ENCODE assay signal across 8 cellular contexts in the genomic region with DNA sequence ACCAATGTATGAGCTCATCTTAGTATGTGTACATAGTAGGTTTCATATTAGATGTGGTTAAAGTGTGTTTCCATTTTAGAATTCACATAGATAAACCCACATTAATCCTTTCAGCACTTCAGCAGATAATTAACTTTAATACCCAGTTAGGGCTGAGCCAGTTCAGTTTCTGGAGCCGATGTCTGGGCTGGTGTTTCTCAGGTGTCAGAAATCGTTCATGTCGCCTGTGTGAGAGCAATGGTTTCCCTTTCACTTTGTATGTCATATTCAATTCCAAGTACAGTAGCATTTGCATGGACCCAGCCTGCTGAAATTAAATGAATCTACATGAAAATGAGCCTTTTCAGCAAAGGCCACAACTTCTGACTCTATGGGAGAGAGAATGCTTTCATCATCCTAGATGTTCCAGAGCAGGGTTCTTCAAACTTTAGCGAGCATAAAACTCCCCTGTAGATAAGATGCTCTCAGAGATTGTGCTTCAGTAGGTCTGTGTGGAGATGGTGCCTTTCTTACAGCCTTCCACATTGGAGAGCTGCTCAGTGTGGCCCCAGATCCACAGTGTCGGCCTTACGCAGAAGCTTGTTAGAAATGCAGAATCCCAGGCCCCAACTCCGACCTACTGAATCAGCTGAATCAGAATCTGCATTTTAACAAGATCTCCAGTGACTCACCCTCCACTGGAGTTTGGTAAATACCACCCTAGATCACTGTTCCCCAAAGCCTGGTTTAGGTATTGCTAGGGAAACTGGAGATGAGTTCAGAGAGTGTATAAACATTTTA. TPM values are rescaled to one million over a fixed set of nuclear protein-coding genes. Genes with fewer than 3 reads are reported as not detected.
A peak's percentile ranks its signal among the peaks of the same experiment; 100 is the strongest.
DNase-seq lines count a peak whose midpoint lies in the region; ATAC-seq and TF ChIP-seq lines count a peak whose summit lies in the region.

No MANE protein-coding gene starts in this region.

- H3K36me3 ChIP-seq in OCI-LY3 (replicated peaks; ENCODE audit: low read depth, low read length), result no peaks in the 10 kb centered on the region

- H3K4me1 ChIP-seq in right cardiac atrium (ENCODE audit: control insufficient read depth, insufficient read depth, low read length) (no peaks in the 10 kb centered on the region), OCI-LY3 (ENCODE audit: low read length) (no peaks in the 10 kb centered on the region)

- no peaks in the 10 kb centered on the region for H4K20me1 ChIP-seq in OCI-LY3 (ENCODE audit: insufficient read depth, low read length)

- peak overlapping the region; percentile 20 for H3K4me2 ChIP-seq in OCI-LY3 (ENCODE audit: low read length)

- 0 out of 2 replicates have a peak overlapping the region, but pooled peaks have one; percentile 14 for H2AFZ ChIP-seq in OCI-LY3 (ENCODE audit: low read depth, low read length)

- ATAC-seq in left ventricle myocardium superior (peak; percentile 54), right cardiac atrium (no peak), HG02678 (IDR thresholded peaks at IDR 0.05; ENCODE audit: unreplicated experiment) (peak; percentile 95), esophagus mucosa (no peak)

- H3K9ac ChIP-seq in OCI-LY3 (ENCODE audit: low read length), result no peak overlapping the region

- intact Hi-C loops in left ventricle myocardium superior (cut with micrococcal nuclease), result no loop called here
- intact Hi-C loops in right cardiac atrium (cut with DNase I), result no loop called here

- no peak for DNase-seq in left ventricle myocardium superior
- DNase-seq in right cardiac atrium, result no peak
- DNase-seq in kidney glomerular epithelial cell (lab: John Stamatoyannopoulos, UW), result no peak
- no peak for DNase-seq in activated gamma-delta T cell treated with Interleukin-2 at 50 U/mL for 16 hours
- DNase-seq in SHP77 treated with DMSO at 0.1 percent for 48 hours (lab: John Stamatoyannopoulos, UW), result no peak

- WGBS in right cardiac atrium, result 70% methylated on average over 7 of the region's 7 CpGs

- no peak overlapping the region for H3K27ac ChIP-seq in right cardiac atrium (ENCODE audit: low read length)
- no peak overlapping the region for H3K27ac ChIP-seq in OCI-LY3 (ENCODE audit: low read length)

- no peak overlapping the region for H3K4me3 ChIP-seq in right cardiac atrium (ENCODE audit: low read length)
- H3K4me3 ChIP-seq in OCI-LY3 (ENCODE audit: low read length), result 0 out of 2 replicates have a peak overlapping the region, but pooled peaks have one; percentile 30

- H3K27me3 ChIP-seq in right cardiac atrium (ENCODE audit: control insufficient read depth, insufficient read depth), result no peaks in the 10 kb centered on the region
- 0 out of 2 replicates have a peak, but pooled peaks cover 7% of the 10 kb centered on the region for H3K27me3 ChIP-seq in OCI-LY3 (ENCODE audit: low read depth, low read length)

- TF ChIP-seq CTCF in OCI-LY3 (IDR thresholded peaks at IDR 0.05; ENCODE audit: low read depth, low read length), result no peak

- H3K79me2 ChIP-seq in OCI-LY3 (ENCODE audit: low read length), result no peaks in the 10 kb centered on the region

- H3K9me3 ChIP-seq in right cardiac atrium (ENCODE audit: control insufficient read depth, low read length) (no peaks in the 10 kb centered on the region), OCI-LY3 (ENCODE audit: insufficient read depth, low read length) (no peaks in the 10 kb centered on the region)

RNA-seq across cellular contexts. Expression of gene WIPF3, which starts 19.6 kb away (rescaled TPM):
- total RNA-seq in left ventricle myocardium superior, result 6.2 TPM
- total RNA-seq in right cardiac atrium, result 1 to 10 TPM; 1.8 to 4.4 (median 2.6) TPM
- polyA plus RNA-seq in right cardiac atrium, result 2.8 TPM
- 1.2 TPM for total RNA-seq in esophagus mucosa

Comparison
In these comparisons a context has a peak if more than half of its experiments do, and no peak if none do; other contexts are left out.
1. ATAC-seq: peak in left ventricle myocardium superior (single experiment) and HG02678 (single experiment); none in right cardiac atrium (0 of 2) and esophagus mucosa (single experiment).